ENCODE assay signal across 23 cellular contexts in genomic region chrX:15942307-15942706, GRCh38.
DNase-seq lines count a peak whose midpoint lies in the region; ATAC-seq, FAIRE-seq and TF ChIP-seq lines count a peak whose summit lies in the region.
"Had no signal": no experiment of that assay in that cellular context is flagged by ENCODE, and none has a peak within 500 bp of the region (broad histone marks: within the 10 kb centered on the region; RNA-seq: fewer than 3 reads in every experiment).

No MANE protein-coding gene starts in this region.

- H3K27ac ChIP-seq in HepG2 (ENCODE audit: extremely low read length, insufficient read depth, low read length) (no peak overlapping the region), right lobe of liver (no peak overlapping the region), K562 (ENCODE audit: extremely low read depth, low read depth, low read length) (no peak overlapping the region)
- H3K27ac ChIP-seq: 22Rv1, BLaER1 had no signal

- H3K36me3 ChIP-seq in HepG2 (replicated peaks in 1 of 2; ENCODE audit: control insufficient read depth in 1 of 2, insufficient read depth in 2 of 2, low read length in 2 of 2) (no peaks in the 10 kb centered on the region), right lobe of liver (no peaks in the 10 kb centered on the region), K562 (ENCODE audit: control insufficient read depth, insufficient read depth, low read length) (no peaks in the 10 kb centered on the region)
- H3K36me3 ChIP-seq: BE2C, BLaER1 had no signal

- H2AFZ ChIP-seq in HepG2 (ENCODE audit: low read length), result no peak overlapping the region
- H2AFZ ChIP-seq in K562 (ENCODE audit: low read depth, low read length), result no peak overlapping the region

- no peak overlapping the region for H3K4me2 ChIP-seq in HepG2 (ENCODE audit: low read depth, low read length)
- H3K4me2 ChIP-seq in K562 (ENCODE audit: insufficient read depth, low read length), result no peak overlapping the region
- H3K4me2 ChIP-seq: BLaER1 had no signal

- H3K4me3 ChIP-seq in HepG2 (replicated peaks in 1 of 3; ENCODE audit: insufficient read depth in 1 of 3, low read depth in 2 of 3, low read length in 3 of 3) (no peak overlapping the region), right lobe of liver (no peak overlapping the region), K562 (no peak overlapping the region)
- H3K4me3 ChIP-seq: BLaER1, GM12878 had no signal

- H4K20me1 ChIP-seq in HepG2 (ENCODE audit: insufficient read depth, low read length) (no peaks in the 10 kb centered on the region), K562 (replicated peaks; ENCODE audit: control insufficient read depth, insufficient read depth, low read length) (no peaks in the 10 kb centered on the region)

- no peak for TF ChIP-seq RAD21 in HepG2 (CRISPR knock-in tag; IDR thresholded peaks at IDR 0.05)
- no peak for TF ChIP-seq RAD21 in K562 (CRISPR knock-in tag; conservative IDR thresholded peaks at IDR 0.05 in 1 of 2, IDR thresholded peaks at IDR 0.05 in 1 of 2)

- CTCF ChIA-PET in HepG2 (lab: Yijun Ruan, JAX; ENCODE audit: low intra/inter-chr PET ratio, low total read pairs), result no interaction called here
- CTCF ChIA-PET in K562 (lab: Yijun Ruan, JAX; ENCODE audit: low intra/inter-chr PET ratio), result no interaction called here

- H3K4me1 ChIP-seq in HepG2 (ENCODE audit: insufficient read depth, low read length) (no peaks in the 10 kb centered on the region), right lobe of liver (no peaks in the 10 kb centered on the region), K562 (replicated peaks in 1 of 2; ENCODE audit: control insufficient read depth in 2 of 2, insufficient read depth in 2 of 2, low read length in 2 of 2) (peaks cover 0 to 11% of the 10 kb centered on the region in 2 experiments; a peak in 2 of 5 replicates)
- H3K4me1 ChIP-seq: BE2C, BLaER1 had no signal

- in situ Hi-C loops in HepG2 (cut with HindIII; ENCODE audit: extremely low pct_ligation_motif_present, low pct_unique_long_range_greater_than_20kb), result no loop called here
- in situ Hi-C loops in K562 (cut with MboI), result no loop called here

- no peak for ATAC-seq in HepG2
- ATAC-seq in right lobe of liver, result no peak
- ATAC-seq in K562, result no peak
- ATAC-seq: GM12878 had no signal

- H3K79me2 ChIP-seq in HepG2 (ENCODE audit: insufficient read depth, low read length) (no peaks in the 10 kb centered on the region), K562 (ENCODE audit: control insufficient read depth, insufficient read depth, low read length) (no peaks in the 10 kb centered on the region)

- no peak for DNase-seq in HepG2 (ENCODE audit: low spot score)
- no peak for DNase-seq in right lobe of liver
- DNase-seq in K562 (ENCODE audit: extremely low read depth in 1 of 4, low spot score in 3 of 4), result no peak
- DNase-seq in NCI-H1436 (lab: John Stamatoyannopoulos, UW), result no peak
- DNase-seq in NCI-H146 treated with DMSO at 0.1 percent for 48 hours (lab: John Stamatoyannopoulos, UW; ENCODE audit: unreplicated experiment), result no peak
- DNase-seq: ACHN; BE2C; C1 segment of cervical spinal cord; CD4-positive, alpha-beta memory T cell; CD4-positive, CD25-positive, alpha-beta regulatory T cell; CD8-positive, alpha-beta memory T cell; COR-L47; DMS 273 treated with DMSO at 0.1 percent for 48 hours; DMS153; DMS53; DMS79; DND-41; EL; GDM1 had no signal

- BruUV-seq in HepG2 (replicated peaks; lab: Mats Ljungman, UMichigan) (no TSS peak), K562 (replicated peaks; lab: Mats Ljungman, UMichigan) (no TSS peak)

- FAIRE-seq in HepG2 (lab: Jason Lieb, UNC) (no peak), K562 (lab: Jason Lieb, UNC) (no peak)
- FAIRE-seq: GM12878, GM12892 had no signal

- H3K9ac ChIP-seq in HepG2 (ENCODE audit: insufficient read depth, low read depth, low read length), result no peak overlapping the region
- H3K9ac ChIP-seq in K562 (ENCODE audit: insufficient read depth in 1 of 2, low read depth in 2 of 2, low read length in 2 of 2), result no peak overlapping the region
- H3K9ac ChIP-seq: BLaER1 had no signal

- no peaks in the 10 kb centered on the region for H3K9me3 ChIP-seq in HepG2 (ENCODE audit: low read length)
- no peaks in the 10 kb centered on the region for H3K9me3 ChIP-seq in right lobe of liver
- H3K9me3 ChIP-seq in K562 (replicated peaks; ENCODE audit: control insufficient read depth, insufficient read depth, low read depth, low read length), result no peaks in the 10 kb centered on the region
- H3K9me3 ChIP-seq: BE2C, BLaER1 had no signal

- TF ChIP-seq EP300 in HepG2 (IDR thresholded peaks at IDR 0.05; ENCODE audit: low read depth in 2 of 2, low read length in 2 of 2), result no peak
- TF ChIP-seq EP300 in HepG2 (CRISPR knock-in tag; IDR thresholded peaks at IDR 0.05; ENCODE audit: borderline replicate concordance), result no peak
- TF ChIP-seq EP300 in K562 (IDR thresholded peaks at IDR 0.05; ENCODE audit: low read length), result no peak

- intact Hi-C loops in HepG2 (cut with micrococcal nuclease; ENCODE audit: unreplicated experiment) (no loop called here), right lobe of liver (cut with DNase I) (no loop called here), K562 (cut with micrococcal nuclease) (no loop called here)

- TF ChIP-seq POLR2A in HepG2 (IDR thresholded peaks at IDR 0.05; ENCODE audit: insufficient read depth in 1 of 2, low read depth in 2 of 2, low read length in 2 of 2) (no peak), right lobe of liver (IDR thresholded peaks at IDR 0.05) (no peak), K562 (conservative IDR thresholded peaks at IDR 0.05) (no peak)

- POLR2A ChIA-PET in HepG2 (lab: Yijun Ruan, JAX) (no interaction called here), K562 (lab: Yijun Ruan, JAX) (no interaction called here)

- H3K9me1 ChIP-seq in K562 (ENCODE audit: control insufficient read depth, insufficient read depth, low read length), result no peaks in the 10 kb centered on the region

- TF ChIP-seq CTCF in HepG2 (CRISPR knock-in tag; IDR thresholded peaks at IDR 0.05), result no peak
- TF ChIP-seq CTCF in right lobe of liver (IDR thresholded peaks at IDR 0.05), result no peak
- no peak for TF ChIP-seq CTCF in K562 (IDR thresholded peaks at IDR 0.05 in 2 of 3, conservative IDR thresholded peaks at IDR 0.05 in 1 of 3; ENCODE audit: insufficient read depth in 2 of 3, low read depth in 1 of 3, low read length in 3 of 3)

- WGBS in HepG2 (ENCODE audit: low lambda C conversion rate), result 4% methylated on average over 2 of the region's 2 CpGs
- 75% methylated on average over 2 of the region's 2 CpGs for WGBS in right lobe of liver (ENCODE audit: insufficient coverage, low coverage, low lambda C conversion rate, missing lambda C conversion rate)
- WGBS in K562 (ENCODE audit: insufficient coverage, low coverage, missing lambda C conversion rate), result 10% methylated on average over 2 of the region's 2 CpGs

- H3K27me3 ChIP-seq in HepG2 (ENCODE audit: control insufficient read depth in 1 of 2, insufficient read depth in 2 of 2, low read length in 2 of 2), result no peaks in the 10 kb centered on the region
- no peaks in the 10 kb centered on the region for H3K27me3 ChIP-seq in right lobe of liver
- no peaks in the 10 kb centered on the region for H3K27me3 ChIP-seq in K562 (ENCODE audit: control insufficient read depth in 2 of 2, insufficient read depth in 2 of 2, low read length in 2 of 2)
- H3K27me3 ChIP-seq: BE2C had no signal

TF ChIP-seq in HepG2, 621 proteins besides CTCF, POLR2A, EP300 and RAD21 (continues in another document):
- TF ChIP-seq MAFF (IDR thresholded peaks at IDR 0.05; ENCODE audit: low read depth, low read length) (peak; percentile 49; the same call in 1 of the 2 replicates), MAFK (conservative IDR thresholded peaks at IDR 0.05 in 1 of 2, IDR thresholded peaks at IDR 0.05 in 1 of 2; ENCODE audit: low read length in 2 of 2) (peak in 1 of 2 experiments; percentile 71; a peak in 2 of 4 replicates)

TF ChIP-seq in K562, 482 proteins besides CTCF, POLR2A, EP300 and RAD21:
- no peak for TF ChIP-seq TSC22D4 (tag; IDR thresholded peaks at IDR 0.05)
- 0 out of 2 replicates have a peak, but pooled peaks have one; percentile 8 for TF ChIP-seq ZNF316 (IDR thresholded peaks at IDR 0.05)
TF ChIP-seq in K562: peak in this region for 1.

Comparison
In these comparisons a context has a peak if more than half of its experiments do, and no peak if none do; other contexts are left out.
1. Of the 241 proteins assayed by ChIP-seq in both HepG2 and K562: peak only in HepG2: MAFF; only in K562: none; in both: none; in neither: 239; mixed calls (peak in some experiments, not most) for 1.